In the genomic region with DNA sequence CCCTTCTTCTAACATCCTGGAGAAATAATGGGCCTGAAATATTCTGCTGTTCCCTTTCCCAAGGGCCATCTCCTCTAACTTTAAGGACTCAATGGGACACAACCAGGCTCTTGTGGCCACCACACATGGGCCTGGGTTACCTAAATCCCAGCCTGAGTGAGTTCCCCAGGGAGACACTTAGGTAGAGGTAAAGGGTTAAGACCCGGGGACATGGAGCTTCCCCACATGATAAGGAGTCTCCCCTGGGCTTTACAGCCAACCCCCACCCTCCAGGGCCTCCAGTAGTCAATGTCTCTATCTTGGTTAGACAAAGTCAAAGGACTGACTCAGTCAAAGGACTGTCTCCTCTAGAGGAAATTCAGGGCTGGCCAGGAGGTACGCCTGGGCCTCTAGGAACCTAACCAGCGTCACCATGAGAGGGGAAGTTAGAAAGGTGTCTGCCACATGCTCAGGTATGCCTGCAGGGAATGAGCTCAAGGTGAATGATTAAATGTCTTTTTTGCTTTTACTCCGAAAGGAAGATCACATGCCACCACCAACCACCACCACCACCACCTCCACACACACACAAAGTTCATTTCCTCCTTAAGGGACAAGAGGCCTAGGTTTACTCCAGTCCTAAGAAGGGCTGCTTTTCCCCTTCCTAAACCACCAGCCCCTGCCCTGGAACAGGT, we compare ENCODE assay signal across 8 cellular contexts. TPM values are rescaled to one million over a fixed set of nuclear protein-coding genes. Genes with fewer than 3 reads are reported as not detected.
A peak's percentile ranks its signal among the peaks of the same experiment; 100 is the strongest.
DNase-seq lines count a peak whose midpoint lies in the region; ATAC-seq and TF ChIP-seq lines count a peak whose summit lies in the region.
"Had no signal": no experiment of that assay in that cellular context is flagged by ENCODE, and none has a peak within 500 bp of the region (broad histone marks: within the 10 kb centered on the region; RNA-seq: fewer than 3 reads in every experiment).

No MANE protein-coding gene starts in this region.

- no peaks in the 10 kb centered on the region for H3K9me3 Mint-ChIP-seq in activated naive CD8-positive, alpha-beta T cell treated with anti-CD3 and anti-CD28 coated beads, Interleukin-2, amount 10 ng/mL, durations not matched to agents 7 days and 5 days

- TF ChIP-seq CTCF in Loucy (conservative IDR thresholded peaks at IDR 0.05; ENCODE audit: low read length) = no peak
- no peak for TF ChIP-seq CTCF in hepatocyte (IDR thresholded peaks at IDR 0.05; ENCODE audit: poor library complexity)

- H2AFZ ChIP-seq in Loucy (ENCODE audit: low read length) (no peak overlapping the region), hepatocyte (no peak overlapping the region)

- peak; percentile 57 for DNase-seq in activated naive CD8-positive, alpha-beta T cell treated with anti-CD3 and anti-CD28 coated beads, Interleukin-2, amount 10 ng/mL, durations not matched to agents 7 days and 5 days
- DNase-seq in hepatocyte (ENCODE audit: low spot score) = peak; percentile 71
- DNase-seq in stimulated activated CD8-positive, alpha-beta memory T cell treated with anti-CD3 and anti-CD28 coated beads, Interleukin-4, amount 100 ng/mL, for 48 hours = peak; percentile 57

- WGBS in hepatocyte (ENCODE audit: low lambda C conversion rate, missing lambda C conversion rate) = 66% methylated on average over 4 of the region's 4 CpGs

- peaks cover 26% of the 10 kb centered on the region for H3K36me3 Mint-ChIP-seq in activated naive CD8-positive, alpha-beta T cell treated with anti-CD3 and anti-CD28 coated beads, Interleukin-2, amount 10 ng/mL, durations not matched to agents 7 days and 5 days

- H3K27ac ChIP-seq in hepatocyte = peak overlapping the region; percentile 99
- H3K27ac ChIP-seq: SJSA1 had no signal

- H3K9me2 ChIP-seq in Loucy (replicated peaks; ENCODE audit: low read depth, low read length) = no peaks in the 10 kb centered on the region
- H3K9me2 ChIP-seq in hepatocyte (replicated peaks; ENCODE audit: insufficient read depth) = no peaks in the 10 kb centered on the region

- POLR2A ChIA-PET in activated naive CD8-positive, alpha-beta T cell treated with anti-CD3 and anti-CD28 coated beads, Interleukin-2, amount 10 ng/mL, durations not matched to agents 7 days and 5 days (lab: Charles Lee) = interaction anchor here (1.2 to 8.3 kb wide), 6 partner anchors 10 to 503 kb away, joined by 3 to 295 read pairs (median 4); no protein-coding TSS in a partner anchor

- H3K27ac Mint-ChIP-seq in activated naive CD8-positive, alpha-beta T cell treated with anti-CD3 and anti-CD28 coated beads, Interleukin-2, amount 10 ng/mL, durations not matched to agents 7 days and 5 days = peak overlapping the region; percentile 89

- H4K20me1 ChIP-seq in Loucy (ENCODE audit: insufficient read depth, low read length, poor library complexity, severe bottlenecking) = peaks cover 33% of the 10 kb centered on the region
- H4K20me1 ChIP-seq in hepatocyte (ENCODE audit: insufficient read depth, poor library complexity, severe bottlenecking) = peaks cover 37% of the 10 kb centered on the region

- H3K9ac ChIP-seq in Loucy (ENCODE audit: low read depth, low read length, poor library complexity, severe bottlenecking) = peak overlapping the region; percentile 58

- no peak overlapping the region for H3K4me3 ChIP-seq in Loucy (ENCODE audit: low read length, poor library complexity, severe bottlenecking)
- no peak overlapping the region for H3K4me3 ChIP-seq in hepatocyte
- H3K4me3 ChIP-seq: SJSA1 had no signal

- H3K4me2 ChIP-seq in Loucy (ENCODE audit: low read depth, low read length, poor library complexity, severe bottlenecking) = peak overlapping the region; percentile 87
- no peak overlapping the region for H3K4me2 ChIP-seq in hepatocyte

- H3K9me3 ChIP-seq in Loucy (ENCODE audit: insufficient read depth, low read depth, low read length) (no peaks in the 10 kb centered on the region), hepatocyte (ENCODE audit: low read depth) (no peaks in the 10 kb centered on the region)
- H3K9me3 ChIP-seq: SJSA1 had no signal

- 0 out of 2 replicates have a peak, but pooled peaks cover 7% of the 10 kb centered on the region for H3F3A ChIP-seq in Loucy (ENCODE audit: low read depth)

- no peaks in the 10 kb centered on the region for H3K27me3 Mint-ChIP-seq in activated naive CD8-positive, alpha-beta T cell treated with anti-CD3 and anti-CD28 coated beads, Interleukin-2, amount 10 ng/mL, durations not matched to agents 7 days and 5 days

- H3K27me3 ChIP-seq in Loucy (ENCODE audit: insufficient read depth, low read length, poor library complexity, severe bottlenecking) (no peaks in the 10 kb centered on the region), hepatocyte (no peaks in the 10 kb centered on the region)
- H3K27me3 ChIP-seq: SJSA1 had no signal

- peak overlapping the region; percentile 70 for H3K4me3 Mint-ChIP-seq in activated naive CD8-positive, alpha-beta T cell treated with anti-CD3 and anti-CD28 coated beads, Interleukin-2, amount 10 ng/mL, durations not matched to agents 7 days and 5 days

- H3K36me3 ChIP-seq in Loucy (ENCODE audit: insufficient read depth, low read length) (peaks cover 32% of the 10 kb centered on the region; the same call in 1 of the 2 replicates), hepatocyte (replicated peaks; ENCODE audit: insufficient read depth, low read depth) (peaks cover 3% of the 10 kb centered on the region)

- peaks cover 73% of the 10 kb centered on the region for H3K4me1 Mint-ChIP-seq in activated naive CD8-positive, alpha-beta T cell treated with anti-CD3 and anti-CD28 coated beads, Interleukin-2, amount 10 ng/mL, durations not matched to agents 7 days and 5 days

- peaks cover 61% of the 10 kb centered on the region for H3K4me1 ChIP-seq in Loucy (ENCODE audit: insufficient read depth, low read length, poor library complexity, severe bottlenecking)
- H3K4me1 ChIP-seq in hepatocyte (ENCODE audit: insufficient read depth) = peaks cover 47% of the 10 kb centered on the region

- ATAC-seq in activated naive CD8-positive, alpha-beta T cell treated with anti-CD3 and anti-CD28 coated beads, Interleukin-2, amount 10 ng/mL, durations not matched to agents 7 days and 5 days (ENCODE audit: low read depth) = no peak
- ATAC-seq in HG03469 (IDR thresholded peaks at IDR 0.05; ENCODE audit: unreplicated experiment) = no peak
- ATAC-seq in SK-N-SH treated with all-trans-retinoic acid at 6 μM for 48 hours = no peak
- ATAC-seq in HG03460 (IDR thresholded peaks at IDR 0.05; ENCODE audit: unreplicated experiment) = no peak

- H3K79me2 ChIP-seq in Loucy (ENCODE audit: insufficient read depth, low read length) (peaks cover 46% of the 10 kb centered on the region), hepatocyte (peaks cover 37% of the 10 kb centered on the region)

TF ChIP-seq in SK-N-SH treated with all-trans-retinoic acid at 6 μM for 48 hours, 23 proteins besides CTCF, POLR2A, EP300 and RAD21:
- TF ChIP-seq GLIS3 (CRISPR knock-in tag; IDR thresholded peaks at IDR 0.05) (no peak), ISL1 (CRISPR knock-in tag; IDR thresholded peaks at IDR 0.05) (no peak), BACH2 (CRISPR knock-in tag; IDR thresholded peaks at IDR 0.05; ENCODE audit: borderline replicate concordance) (no peak), SNAI2 (CRISPR knock-in tag; IDR thresholded peaks at IDR 0.05) (no peak), ZFP30 (CRISPR knock-in tag; IDR thresholded peaks at IDR 0.05) (no peak)
- TF ChIP-seq, protein P1, sequence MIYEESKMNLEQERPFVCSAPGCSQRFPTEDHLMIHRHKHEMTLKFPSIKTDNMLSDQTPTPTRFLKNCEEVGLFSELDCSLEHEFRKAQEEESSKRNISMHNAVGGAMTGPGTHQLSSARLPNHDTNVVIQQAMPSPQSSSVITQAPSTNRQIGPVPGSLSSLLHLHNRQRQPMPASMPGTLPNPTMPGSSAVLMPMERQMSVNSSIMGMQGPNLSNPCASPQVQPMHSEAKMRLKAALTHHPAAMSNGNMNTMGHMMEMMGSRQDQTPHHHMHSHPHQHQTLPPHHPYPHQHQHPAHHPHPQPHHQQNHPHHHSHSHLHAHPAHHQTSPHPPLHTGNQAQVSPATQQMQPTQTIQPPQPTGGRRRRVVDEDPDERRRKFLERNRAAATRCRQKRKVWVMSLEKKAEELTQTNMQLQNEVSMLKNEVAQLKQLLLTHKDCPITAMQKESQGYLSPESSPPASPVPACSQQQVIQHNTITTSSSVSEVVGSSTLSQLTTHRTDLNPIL (CRISPR knock-in tag; IDR thresholded peaks at IDR 0.05; ENCODE audit: low read depth) = no peak
- TF ChIP-seq, protein P2, sequence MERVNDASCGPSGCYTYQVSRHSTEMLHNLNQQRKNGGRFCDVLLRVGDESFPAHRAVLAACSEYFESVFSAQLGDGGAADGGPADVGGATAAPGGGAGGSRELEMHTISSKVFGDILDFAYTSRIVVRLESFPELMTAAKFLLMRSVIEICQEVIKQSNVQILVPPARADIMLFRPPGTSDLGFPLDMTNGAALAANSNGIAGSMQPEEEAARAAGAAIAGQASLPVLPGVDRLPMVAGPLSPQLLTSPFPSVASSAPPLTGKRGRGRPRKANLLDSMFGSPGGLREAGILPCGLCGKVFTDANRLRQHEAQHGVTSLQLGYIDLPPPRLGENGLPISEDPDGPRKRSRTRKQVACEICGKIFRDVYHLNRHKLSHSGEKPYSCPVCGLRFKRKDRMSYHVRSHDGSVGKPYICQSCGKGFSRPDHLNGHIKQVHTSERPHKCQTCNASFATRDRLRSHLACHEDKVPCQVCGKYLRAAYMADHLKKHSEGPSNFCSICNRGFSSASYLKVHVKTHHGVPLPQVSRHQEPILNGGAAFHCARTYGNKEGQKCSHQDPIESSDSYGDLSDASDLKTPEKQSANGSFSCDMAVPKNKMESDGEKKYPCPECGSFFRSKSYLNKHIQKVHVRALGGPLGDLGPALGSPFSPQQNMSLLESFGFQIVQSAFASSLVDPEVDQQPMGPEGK (CRISPR knock-in tag; IDR thresholded peaks at IDR 0.05; ENCODE audit: borderline replicate concordance) = no peak

RNA-seq across cellular contexts. Expression of a gene that starts 6.9 kb away (rescaled TPM):
- total RNA-seq in activated naive CD8-positive, alpha-beta T cell treated with anti-CD3 and anti-CD28 coated beads, Interleukin-2, amount 10 ng/mL, durations not matched to agents 7 days and 5 days = 100 to 1,000 TPM; 114 to 130 TPM
- 101 and 111 TPM in 2 replicates for total RNA-seq in hepatocyte
- 345 and 404 TPM in 2 replicates for polyA plus RNA-seq in hepatocyte
